In genomic region chr18:44777429-44778192, GRCh38 we compare ENCODE assay signal across 13 cellular contexts.
DNase-seq lines count a peak whose midpoint lies in the region; ATAC-seq, FAIRE-seq and TF ChIP-seq lines count a peak whose summit lies in the region.
"Had no signal": no experiment of that assay in that cellular context is flagged by ENCODE, and none has a peak within 500 bp of the region (broad histone marks: within the 10 kb centered on the region; RNA-seq: fewer than 3 reads in every experiment).

No MANE protein-coding gene starts in this region.

- ATAC-seq in Right ventricle myocardium superior (ENCODE audit: poor library complexity) (peak; percentile 77), pancreas (peak in 1 of 4 donors; percentile 11), HG03139 (IDR thresholded peaks at IDR 0.05; ENCODE audit: unreplicated experiment) (no peak), HG03432 (IDR thresholded peaks at IDR 0.05; ENCODE audit: unreplicated experiment) (no peak)
- ATAC-seq: activated CD8-positive, alpha-beta T cell treated with anti-CD3 and anti-CD28 coated beads, Interleukin-2, amount 10 ng/mL, durations not matched to agents 7 days and 5 days had no signal

- TF ChIP-seq POLR2A in adrenal gland (IDR thresholded peaks at IDR 0.05) = no peak
- no peak for TF ChIP-seq POLR2A in thyroid gland (IDR thresholded peaks at IDR 0.05)
- no peak for TF ChIP-seq POLR2A in lower leg skin (IDR thresholded peaks at IDR 0.05)

- H3K27me3 ChIP-seq in adrenal gland (no peaks in the 10 kb centered on the region), pancreas (no peaks in the 10 kb centered on the region), thyroid gland (no peaks in the 10 kb centered on the region)
- H3K27me3 ChIP-seq: neural progenitor cell had no signal

- H3K4me3 ChIP-seq in adrenal gland = no peak overlapping the region
- no peak overlapping the region for H3K4me3 ChIP-seq in pancreas
- no peak overlapping the region for H3K4me3 ChIP-seq in thyroid gland (replicated peaks in 1 of 3)
- no peak overlapping the region for H3K4me3 ChIP-seq in lower leg skin (ENCODE audit: low read depth, poor library complexity, severe bottlenecking)
- H3K4me3 ChIP-seq: lung, neural progenitor cell had no signal

- H3K9me3 ChIP-seq in adrenal gland (replicated peaks in 1 of 3) (no peaks in the 10 kb centered on the region), pancreas (no peaks in the 10 kb centered on the region), thyroid gland (no peaks in the 10 kb centered on the region)

- FAIRE-seq in pancreas (lab: Jason Lieb, UNC) = no peak

- TF ChIP-seq CTCF in adrenal gland (IDR thresholded peaks at IDR 0.05) (no peak), pancreas (IDR thresholded peaks at IDR 0.05) (no peak), thyroid gland (IDR thresholded peaks at IDR 0.05) (no peak), lower leg skin (IDR thresholded peaks at IDR 0.05) (no peak)

- 71 to 84% (median 77%) methylated on average over 10 of the region's 10 CpGs for WGBS in adrenal gland, 4 donors
- WGBS in pancreas, 2 donors = 43 to 50% methylated on average over 10 of the region's 10 CpGs
- 75 to 81% methylated on average over 9 to 10 of the region's 10 CpGs for WGBS in thyroid gland, 2 donors
- WGBS in lower leg skin, 2 donors = 62 to 66% methylated on average over 10 of the region's 10 CpGs

- H3K27ac ChIP-seq in adrenal gland (peak overlapping the region in 1 of 5 donors; percentile 15), pancreas (peak overlapping the region in 3 of 4 donors; percentile 2 to 63 (median 62)), thyroid gland (peak overlapping the region in 2 of 3 donors; percentile 15 to 24)
- H3K27ac ChIP-seq: neural progenitor cell had no signal

- H3K4me1 ChIP-seq in adrenal gland (replicated peaks in 1 of 2) (no peaks in the 10 kb centered on the region), pancreas (peaks cover 21 to 30% (median 23%) of the 10 kb centered on the region in 3 donors), thyroid gland (peaks cover 27 to 34% of the 10 kb centered on the region in 2 donors)

- intact Hi-C loops in adrenal gland (cut with DNase I) (no loop called here), Right ventricle myocardium superior (cut with DNase I) (no loop called here), pancreas (cut with DNase I) (no loop called here), thyroid gland (cut with DNase I) (no loop called here), lower leg skin (cut with DNase I; ENCODE audit: low total_unique reads) (no loop called here)

- H3K36me3 ChIP-seq in adrenal gland (replicated peaks in 1 of 2) (no peaks in the 10 kb centered on the region), pancreas (no peaks in the 10 kb centered on the region), thyroid gland (no peaks in the 10 kb centered on the region)
- H3K36me3 ChIP-seq: neural progenitor cell had no signal

- DNase-seq in adrenal gland = peak in 4 of 7 donors; percentile 11 to 64 (median 28)
- DNase-seq in Right ventricle myocardium superior = peak; percentile 61
- no peak for DNase-seq in pancreas
- no peak for DNase-seq in thyroid gland
- no peak for DNase-seq in lower leg skin (ENCODE audit: low spot score in 2 of 2)
- DNase-seq in NCI-H2227 treated with DMSO at 0.1 percent for 48 hours (lab: John Stamatoyannopoulos, UW) = no peak
- DNase-seq: activated CD8-positive, alpha-beta T cell treated with anti-CD3 and anti-CD28 coated beads, Interleukin-2, amount 10 ng/mL, durations not matched to agents 7 days and 5 days; effector CD4-positive, alpha-beta T cell; NCI-H1930 had no signal

Comparison
In these comparisons a context has a peak if more than half of its experiments do, and no peak if none do; other contexts are left out.
1. DNase-seq: peak in adrenal gland (4 of 7) and Right ventricle myocardium superior (single experiment); none in pancreas (0 of 6), thyroid gland (0 of 2), lower leg skin (0 of 2) and NCI-H2227 treated with DMSO at 0.1 percent for 48 hours (single experiment).